Comparison of ENCODE assay signal across 10 cellular contexts in genomic region chr1:78060857-78061563, GRCh38. TPM values are rescaled to one million over a fixed set of nuclear protein-coding genes. Genes with fewer than 3 reads are reported as not detected.
A peak's percentile ranks its signal among the peaks of the same experiment; 100 is the strongest.
DNase-seq lines count a peak whose midpoint lies in the region; ATAC-seq and TF ChIP-seq lines count a peak whose summit lies in the region.
"Had no signal": no experiment of that assay in that cellular context is flagged by ENCODE, and none has a peak within 500 bp of the region (broad histone marks: within the 10 kb centered on the region; RNA-seq: fewer than 3 reads in every experiment).

No MANE protein-coding gene starts in this region.

- TF ChIP-seq CTCF in GM12875 (IDR thresholded peaks at IDR 0.05; ENCODE audit: borderline replicate concordance, insufficient read depth, low read depth, low read length) (peak; percentile 26; the same call in 1 of the 2 replicates), esophagus muscularis mucosa (IDR thresholded peaks at IDR 0.05) (peak in 1 of 3 experiments; percentile 13)
- TF ChIP-seq CTCF in CD8-positive, alpha-beta T cell (IDR thresholded peaks at IDR 0.05), result no peak

- TF ChIP-seq POLR2A in esophagus muscularis mucosa (IDR thresholded peaks at IDR 0.05; ENCODE audit: low read depth), result no peak

- peaks cover 6 to 16% (median 12%) of the 10 kb centered on the region in 4 donors for H3K4me1 ChIP-seq in esophagus muscularis mucosa
- H3K4me1 ChIP-seq in CD8-positive, alpha-beta T cell (ENCODE audit: insufficient read depth, low read length), result no peaks in the 10 kb centered on the region
- no peaks in the 10 kb centered on the region for H3K4me1 ChIP-seq in CD8-positive, alpha-beta memory T cell (ENCODE audit: insufficient read depth, low read length)

- 85% methylated on average over 4 of the region's 4 CpGs for WGBS in esophagus muscularis mucosa

- ATAC-seq in GM21515 (IDR thresholded peaks at IDR 0.05; ENCODE audit: unreplicated experiment) (peak; percentile 95), HG03354 (IDR thresholded peaks at IDR 0.05; ENCODE audit: poor library complexity, severe bottlenecking, unreplicated experiment) (peak; percentile 72)
- no peak for ATAC-seq in CD8-positive, alpha-beta T cell
- ATAC-seq: stimulated activated naive CD8-positive, alpha-beta T cell treated with anti-CD3 and anti-CD28 coated beads, Interleukin-15, Interleukin-2, amounts not matched to agents 100 U/mL and 50 U/mL, for 24 hours had no signal

- H3K27ac Mint-ChIP-seq in activated CD4-positive, alpha-beta T cell treated with anti-CD3 and anti-CD28 coated beads, Interleukin-2, amount 10 ng/mL, durations not matched to agents 24 days and 14 days, result no peak overlapping the region
- H3K27ac Mint-ChIP-seq in CD8-positive, alpha-beta T cell, result no peak overlapping the region
- no peak overlapping the region for H3K27ac Mint-ChIP-seq in CD8-positive, alpha-beta memory T cell
- H3K27ac Mint-ChIP-seq: activated CD4-positive, alpha-beta memory T cell treated with anti-CD3 and anti-CD28 coated beads for 36 hours had no signal

- H3K4me1 Mint-ChIP-seq in activated CD4-positive, alpha-beta T cell treated with anti-CD3 and anti-CD28 coated beads, Interleukin-2, amount 10 ng/mL, durations not matched to agents 24 days and 14 days, result peaks cover 2% of the 10 kb centered on the region
- H3K4me1 Mint-ChIP-seq in CD8-positive, alpha-beta T cell (ENCODE audit: low read depth), result no peaks in the 10 kb centered on the region
- no peaks in the 10 kb centered on the region for H3K4me1 Mint-ChIP-seq in CD8-positive, alpha-beta memory T cell

- H3K27me3 Mint-ChIP-seq in activated CD4-positive, alpha-beta T cell treated with anti-CD3 and anti-CD28 coated beads, Interleukin-2, amount 10 ng/mL, durations not matched to agents 24 days and 14 days, result peaks cover 27% of the 10 kb centered on the region
- H3K27me3 Mint-ChIP-seq in CD8-positive, alpha-beta T cell (ENCODE audit: low read depth), result peaks cover 2% of the 10 kb centered on the region
- H3K27me3 Mint-ChIP-seq in CD8-positive, alpha-beta memory T cell, result peaks cover 0 to 33% of the 10 kb centered on the region in 2 donors

- no peaks in the 10 kb centered on the region for H3K36me3 Mint-ChIP-seq in activated CD4-positive, alpha-beta T cell treated with anti-CD3 and anti-CD28 coated beads, Interleukin-2, amount 10 ng/mL, durations not matched to agents 24 days and 14 days (ENCODE audit: low read depth)
- H3K36me3 Mint-ChIP-seq in CD8-positive, alpha-beta T cell, result no peaks in the 10 kb centered on the region
- no peaks in the 10 kb centered on the region for H3K36me3 Mint-ChIP-seq in CD8-positive, alpha-beta memory T cell
- H3K36me3 Mint-ChIP-seq: activated CD4-positive, alpha-beta memory T cell treated with anti-CD3 and anti-CD28 coated beads for 36 hours had no signal

- TF ChIP-seq EP300 in esophagus muscularis mucosa (IDR thresholded peaks at IDR 0.05), result no peak

- H3K27me3 ChIP-seq in esophagus muscularis mucosa, result no peaks in the 10 kb centered on the region
- no peaks in the 10 kb centered on the region for H3K27me3 ChIP-seq in CD8-positive, alpha-beta T cell (ENCODE audit: insufficient read depth, low read length)
- H3K27me3 ChIP-seq in CD8-positive, alpha-beta memory T cell (ENCODE audit: insufficient read depth, low read length, poor library complexity, severe bottlenecking), result no peaks in the 10 kb centered on the region

- H3K9me3 Mint-ChIP-seq in activated CD4-positive, alpha-beta T cell treated with anti-CD3 and anti-CD28 coated beads, Interleukin-2, amount 10 ng/mL, durations not matched to agents 24 days and 14 days, result peaks cover under 1% of the 10 kb centered on the region
- no peaks in the 10 kb centered on the region for H3K9me3 Mint-ChIP-seq in CD8-positive, alpha-beta T cell
- no peaks in the 10 kb centered on the region for H3K9me3 Mint-ChIP-seq in CD8-positive, alpha-beta memory T cell
- H3K9me3 Mint-ChIP-seq: activated CD4-positive, alpha-beta memory T cell treated with anti-CD3 and anti-CD28 coated beads for 36 hours had no signal

- CTCF ChIA-PET in CD8-positive, alpha-beta T cell (lab: Charles Lee), result interaction anchor here (1.3 kb wide), 1 partner anchor 54 kb away, joined by 3 read pairs; no protein-coding TSS in a partner anchor
- CTCF ChIA-PET in CD8-positive, alpha-beta memory T cell (lab: Charles Lee), result interaction anchor here (0.6 kb wide), 1 partner anchor 18 kb away, joined by 3 read pairs; no protein-coding TSS in a partner anchor

- POLR2A ChIA-PET in CD8-positive, alpha-beta T cell (lab: Charles Lee), result no interaction called here
- POLR2A ChIA-PET in CD8-positive, alpha-beta memory T cell (lab: Charles Lee), result no interaction called here

- no peaks in the 10 kb centered on the region for H3K36me3 ChIP-seq in esophagus muscularis mucosa
- no peaks in the 10 kb centered on the region for H3K36me3 ChIP-seq in CD8-positive, alpha-beta T cell (ENCODE audit: insufficient read depth, low read length)
- no peaks in the 10 kb centered on the region for H3K36me3 ChIP-seq in CD8-positive, alpha-beta memory T cell (ENCODE audit: insufficient read depth, low read length)

- peak overlapping the region; percentile 19 to 59 (median 50) for H3K27ac ChIP-seq in esophagus muscularis mucosa (replicated peaks in 1 of 4)
- H3K27ac ChIP-seq in CD8-positive, alpha-beta T cell (ENCODE audit: low read depth, low read length), result no peak overlapping the region
- H3K27ac ChIP-seq in CD8-positive, alpha-beta memory T cell (ENCODE audit: low read depth, low read length), result no peak overlapping the region

- intact Hi-C loops in esophagus muscularis mucosa (cut with DNase I), result no loop called here
- intact Hi-C loops in activated CD4-positive, alpha-beta T cell treated with anti-CD3 and anti-CD28 coated beads, Interleukin-2, amount 10 ng/mL, durations not matched to agents 24 days and 14 days (cut with micrococcal nuclease), result no loop called here
- intact Hi-C loops in CD8-positive, alpha-beta T cell (cut with DNase I, micrococcal nuclease), result no loop called here

- H3K4me3 Mint-ChIP-seq in activated CD4-positive, alpha-beta T cell treated with anti-CD3 and anti-CD28 coated beads, Interleukin-2, amount 10 ng/mL, durations not matched to agents 24 days and 14 days, result no peak overlapping the region
- no peak overlapping the region for H3K4me3 Mint-ChIP-seq in CD8-positive, alpha-beta T cell
- no peak overlapping the region for H3K4me3 Mint-ChIP-seq in CD8-positive, alpha-beta memory T cell
- H3K4me3 Mint-ChIP-seq: activated CD4-positive, alpha-beta memory T cell treated with anti-CD3 and anti-CD28 coated beads for 36 hours had no signal

- H3K4me3 ChIP-seq in GM12875 (ENCODE audit: low read depth, low read length), result no peak overlapping the region
- H3K4me3 ChIP-seq in esophagus muscularis mucosa, result no peak overlapping the region
- H3K4me3 ChIP-seq in CD8-positive, alpha-beta T cell (ENCODE audit: low read depth, low read length), result no peak overlapping the region
- H3K4me3 ChIP-seq in CD8-positive, alpha-beta memory T cell (ENCODE audit: low read length), result no peak overlapping the region

- DNase-seq in esophagus muscularis mucosa (ENCODE audit: extremely low spot score) (no peak), T-helper 2 cell (no peak)
- no peak for DNase-seq in activated CD4-positive, alpha-beta T cell treated with anti-CD3 and anti-CD28 coated beads, Interleukin-2, amount 10 ng/mL, durations not matched to agents 24 days and 14 days
- no peak for DNase-seq in CD8-positive, alpha-beta T cell
- no peak for DNase-seq in CD8-positive, alpha-beta memory T cell
- DNase-seq: activated CD4-positive, alpha-beta memory T cell treated with anti-CD3 and anti-CD28 coated beads for 36 hours; stimulated activated naive CD8-positive, alpha-beta T cell treated with anti-CD3 and anti-CD28 coated beads, Interleukin-15, Interleukin-2, amounts not matched to agents 100 U/mL and 50 U/mL, for 24 hours had no signal

- H3K9me3 ChIP-seq in esophagus muscularis mucosa, result no peaks in the 10 kb centered on the region
- H3K9me3 ChIP-seq in CD8-positive, alpha-beta T cell (ENCODE audit: low read length), result no peaks in the 10 kb centered on the region
- H3K9me3 ChIP-seq in CD8-positive, alpha-beta memory T cell (ENCODE audit: low read length), result no peaks in the 10 kb centered on the region

RNA-seq across cellular contexts. Expression of gene GIPC2, which starts 15.2 kb away (rescaled TPM):
- 1 to 10 TPM; 4.5 to 8.7 (median 6.8) TPM for total RNA-seq in esophagus muscularis mucosa
- 0.05 TPM in 1 of 2 replicates, not detected in the other for total RNA-seq in activated CD4-positive, alpha-beta T cell treated with anti-CD3 and anti-CD28 coated beads, Interleukin-2, amount 10 ng/mL, durations not matched to agents 24 days and 14 days
- under 1 TPM in 1 of 2 experiments, not detected in 1; 0.08 TPM for total RNA-seq in CD8-positive, alpha-beta T cell
- under 1 TPM; 0.24 to 0.35 TPM for total RNA-seq in CD8-positive, alpha-beta memory T cell
- 0.40 TPM for polyA plus RNA-seq in CD8-positive, alpha-beta memory T cell

RNA-seq across cellular contexts. Expression of gene DNAJB4, which starts 56.3 kb away (rescaled TPM):
- 10 to 100 TPM; 62.6 to 79.7 (median 70.4) TPM for total RNA-seq in esophagus muscularis mucosa
- 10.3 and 11.0 TPM in 2 replicates for total RNA-seq in activated CD4-positive, alpha-beta T cell treated with anti-CD3 and anti-CD28 coated beads, Interleukin-2, amount 10 ng/mL, durations not matched to agents 24 days and 14 days
- 10 to 100 TPM; 13.3 to 13.4 TPM for total RNA-seq in CD8-positive, alpha-beta T cell
- total RNA-seq in CD8-positive, alpha-beta memory T cell, result 10 to 100 TPM in 1 of 2 experiments, 1 to 10 TPM in 1; 8.1 to 10.6 TPM
- polyA plus RNA-seq in CD8-positive, alpha-beta memory T cell, result 5.3 TPM

Comparison
In these comparisons a context has a peak if more than half of its experiments do, and no peak if none do; other contexts are left out.
1. H3K27ac ChIP-seq: peak in esophagus muscularis mucosa (4 of 4); none in CD8-positive, alpha-beta T cell (single experiment) and CD8-positive, alpha-beta memory T cell (single experiment).